Comparison of ENCODE assay signal across 8 cellular contexts in genomic region chr16:88856122-88856827, GRCh38. TPM values are rescaled to one million over a fixed set of nuclear protein-coding genes. Genes with fewer than 3 reads are reported as not detected.
DNase-seq lines count a peak whose midpoint lies in the region; ATAC-seq, FAIRE-seq and TF ChIP-seq lines count a peak whose summit lies in the region.

No MANE protein-coding gene starts in this region.

- peaks cover 5% of the 10 kb centered on the region for H3K36me3 ChIP-seq in BE2C

- peak overlapping the region in 5 of 6 donors; percentile 27 to 87 (median 73) for H3K27ac Mint-ChIP-seq in immature natural killer cell

- H3K36me3 Mint-ChIP-seq in immature natural killer cell, result peaks cover 0 to 9% (median 0%) of the 10 kb centered on the region in 3 donors

- no peaks in the 10 kb centered on the region for H3K9me3 ChIP-seq in BE2C

- TF ChIP-seq CTCF in BE2C (IDR thresholded peaks at IDR 0.05; ENCODE audit: low read depth, low read length), result no peak

- peaks cover 3% of the 10 kb centered on the region; the same call in 1 of the 2 replicates for H3K4me1 ChIP-seq in BE2C

- H3K27me3 Mint-ChIP-seq in immature natural killer cell (ENCODE audit: low read depth in 3 of 3), result peaks cover 3 to 7% (median 4%) of the 10 kb centered on the region in 3 donors

- H3K27me3 ChIP-seq in BE2C, result no peaks in the 10 kb centered on the region

- H3K4me1 Mint-ChIP-seq in immature natural killer cell, result peaks cover 33 to 43% of the 10 kb centered on the region in 2 donors

- peak overlapping the region; percentile 23 to 99 (median 96) for H3K4me3 Mint-ChIP-seq in immature natural killer cell

- peak overlapping the region; percentile 30 for H3K27ac ChIP-seq in angular gyrus (ENCODE audit: low read depth, low read length)

- no peak for FAIRE-seq in HTR-8/SVneo (lab: Jason Lieb, UNC)

- no peak for DNase-seq in BE2C
- peak in 2 of 3 donors; percentile 9 to 12 for DNase-seq in immature natural killer cell
- DNase-seq in stimulated activated naive CD8-positive, alpha-beta T cell treated with anti-CD3 and anti-CD28 coated beads, Interleukin-15, Interleukin-2, amounts not matched to agents 100 U/mL and 50 U/mL, for 24 hours, result peak; percentile 23
- DNase-seq in HTR-8/SVneo (ENCODE audit: insufficient read length, low spot score), result no peak
- no peak for DNase-seq in GF-D8 (lab: John Stamatoyannopoulos, UW)
- no peak for DNase-seq in DMS 273 (lab: John Stamatoyannopoulos, UW; ENCODE audit: unreplicated experiment)

- H3K4me3 ChIP-seq in BE2C (ENCODE audit: low read depth, low read length), result peak overlapping the region; percentile 96

- H3K9me3 Mint-ChIP-seq in immature natural killer cell, result no peaks in the 10 kb centered on the region

- peak; percentile 8 for ATAC-seq in HG03378 (IDR thresholded peaks at IDR 0.05; ENCODE audit: unreplicated experiment)
- ATAC-seq in stimulated activated naive CD8-positive, alpha-beta T cell treated with anti-CD3 and anti-CD28 coated beads, Interleukin-15, Interleukin-2, amounts not matched to agents 100 U/mL and 50 U/mL, for 24 hours, result peak; percentile 24

RNA-seq across cellular contexts. Expression of gene GALNS, which starts 0.5 kb away (rescaled TPM):
- 15.2 TPM for polyA plus RNA-seq in BE2C (2012; ENCODE audit: insufficient read depth, insufficient read length, low read depth)
- 10 to 100 TPM; 10.4 to 15.4 (median 10.9) TPM for polyA plus RNA-seq in immature natural killer cell

RNA-seq across cellular contexts. Expression of gene TRAPPC2L, which starts 0.7 kb away (rescaled TPM):
- 252 TPM for polyA plus RNA-seq in BE2C (2012; ENCODE audit: insufficient read depth, insufficient read length, low read depth)
- polyA plus RNA-seq in immature natural killer cell, result 100 to 1,000 TPM; 101 to 138 (median 113) TPM

RNA-seq across cellular contexts. Expression of gene PABPN1L, which starts 10.2 kb away (rescaled TPM):
- not detected for polyA plus RNA-seq in BE2C (2012; ENCODE audit: insufficient read depth, insufficient read length, low read depth)
- not detected for polyA plus RNA-seq in immature natural killer cell

RNA-seq across cellular contexts. Expression of gene APRT, which starts 44.5 kb away (rescaled TPM):
- 391 TPM for polyA plus RNA-seq in BE2C (2012; ENCODE audit: insufficient read depth, insufficient read length, low read depth)
- 100 to 1,000 TPM; 432 to 476 (median 450) TPM for polyA plus RNA-seq in immature natural killer cell

RNA-seq across cellular contexts. Expression of gene CDT1, which starts 52.7 kb away (rescaled TPM):
- polyA plus RNA-seq in BE2C (2012; ENCODE audit: insufficient read depth, insufficient read length, low read depth), result 27.8 TPM
- polyA plus RNA-seq in immature natural killer cell, result 1 to 10 TPM in 2 of 3 donors, not detected in 1; 1.3 to 3.1 TPM

Comparison
In these comparisons a context has a peak if more than half of its experiments do, and no peak if none do; other contexts are left out.
1. DNase-seq: peak in immature natural killer cell (2 of 3) and stimulated activated naive CD8-positive, alpha-beta T cell treated with anti-CD3 and anti-CD28 coated beads, Interleukin-15, Interleukin-2, amounts not matched to agents 100 U/mL and 50 U/mL, for 24 hours (single experiment); none in BE2C (single experiment), HTR-8/SVneo (single experiment), GF-D8 (single experiment) and DMS 273 (single experiment).